Comparison of ENCODE assay signal across 14 cellular contexts in the genomic region with DNA sequence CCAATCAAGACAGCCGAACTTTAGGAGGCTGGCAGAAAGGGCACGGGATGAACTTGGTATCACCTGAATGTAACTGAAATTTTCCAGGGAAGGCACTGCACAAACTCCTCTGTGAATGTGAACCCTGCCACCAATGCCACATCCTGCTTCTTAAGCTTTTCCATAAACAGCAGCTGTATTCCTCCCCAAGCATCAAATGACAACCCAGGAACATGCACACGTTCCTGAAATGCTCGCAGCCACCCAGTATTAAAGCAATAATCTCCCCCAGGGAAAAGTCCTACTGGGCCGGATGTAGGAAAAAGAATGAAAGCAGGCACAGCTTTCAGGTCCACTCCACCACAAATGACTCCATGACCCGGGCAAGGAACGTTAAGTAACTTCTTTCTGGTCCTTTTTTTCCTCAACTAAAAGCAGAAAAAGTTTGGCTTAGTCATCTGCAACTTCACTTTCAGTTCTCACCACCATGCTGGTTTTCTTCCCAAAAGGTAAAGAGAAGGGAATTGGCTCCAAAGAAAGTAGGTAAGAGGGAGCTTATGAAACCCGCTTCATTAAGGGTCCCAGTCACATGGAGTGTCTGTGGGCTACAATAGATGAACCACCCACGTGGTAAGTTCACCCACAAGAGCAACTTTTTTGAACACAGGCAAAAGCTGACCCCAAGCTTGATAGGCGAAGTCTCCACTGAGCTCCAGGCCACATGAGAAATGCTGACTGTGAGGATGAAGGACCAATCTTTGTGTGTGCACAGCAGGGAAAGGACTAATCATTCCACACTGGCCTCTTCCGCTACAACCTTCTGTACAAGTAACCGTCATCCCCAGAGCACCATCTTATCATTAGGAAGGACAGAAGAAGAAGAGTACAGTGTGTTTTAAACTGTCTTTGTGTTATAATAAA.
DNase-seq lines count a peak whose midpoint lies in the region; ATAC-seq and TF ChIP-seq lines count a peak whose summit lies in the region.
"Had no signal": no experiment of that assay in that cellular context is flagged by ENCODE, and none has a peak within 500 bp of the region (broad histone marks: within the 10 kb centered on the region; RNA-seq: fewer than 3 reads in every experiment).

No MANE protein-coding gene starts in this region.

- 82 to 84% (median 83%) methylated on average over 12 of the region's 12 CpGs for WGBS in ovary, 3 donors

- peak overlapping the region; percentile 94 to 98 (median 97) for H3K27ac Mint-ChIP-seq in CD4-positive, CD25-positive, alpha-beta regulatory T cell
- peak overlapping the region; percentile 1; the same call in 1 of the 2 replicates for H3K27ac Mint-ChIP-seq in GM23338
- H3K27ac Mint-ChIP-seq in activated B cell treated with CpG ODN at 0.5 μM for 24 hours = peak overlapping the region; percentile 95
- H3K27ac Mint-ChIP-seq: progenitor cell of endocrine pancreas had no signal

- POLR2A ChIA-PET in activated B cell treated with CpG ODN at 0.5 μM for 24 hours (lab: Charles Lee) = interaction anchor here (1.0 to 3.7 kb wide), 5 partner anchors 12 to 31 kb away, joined by 3 to 31 read pairs (median 4); no protein-coding TSS in a partner anchor

- no peak for DNase-seq in CD4-positive, CD25-positive, alpha-beta regulatory T cell
- DNase-seq in GM23338 (ENCODE audit: low spot score) (no peak), activated B cell treated with CpG ODN at 0.5 μM for 24 hours (no peak), myocyte (ENCODE audit: low read depth) (peak; percentile 93), H7 (no peak), left lobe of liver (ENCODE audit: low spot score) (no peak), ovary (no peak)
- DNase-seq: central memory CD4-positive, alpha-beta T cell; Kasumi-1; NCI-H2171 treated with DMSO at 0.1 percent for 48 hours; stimulated activated CD4-positive, alpha-beta T cell treated with anti-CD3 and anti-CD28 coated beads, Interleukin-2, amount 100 ng/mL, for 24 hours; stimulated activated naive CD4-positive, alpha-beta T cell treated with Interleukin-2 at 50 U/mL for 16 hours had no signal

- H3K79me2 ChIP-seq in GM23338 (replicated peaks; ENCODE audit: insufficient read depth) = no peaks in the 10 kb centered on the region

- H3K4me2 ChIP-seq in GM23338 = peak overlapping the region; percentile 23; the same call in 1 of the 2 replicates

- no peaks in the 10 kb centered on the region for H3K9me3 Mint-ChIP-seq in CD4-positive, CD25-positive, alpha-beta regulatory T cell
- H3K9me3 Mint-ChIP-seq in GM23338 (peaks cover 3% of the 10 kb centered on the region; the same call in 1 of the 3 replicates), activated B cell treated with CpG ODN at 0.5 μM for 24 hours (no peaks in the 10 kb centered on the region)

- no peak overlapping the region for H2AFZ ChIP-seq in GM23338

- TF ChIP-seq CTCF in GM23338 (conservative IDR thresholded peaks at IDR 0.05; ENCODE audit: low read depth in 2 of 2) = no peak
- TF ChIP-seq CTCF in activated B cell treated with CpG ODN at 0.5 μM for 24 hours (IDR thresholded peaks at IDR 0.05) = no peak
- no peak for TF ChIP-seq CTCF in ovary (IDR thresholded peaks at IDR 0.05)

- no peaks in the 10 kb centered on the region for H3K36me3 ChIP-seq in CD4-positive, CD25-positive, alpha-beta regulatory T cell (ENCODE audit: control insufficient read depth, insufficient read depth, low read length)
- no peaks in the 10 kb centered on the region for H3K36me3 ChIP-seq in GM23338 (ENCODE audit: insufficient read depth)
- H3K36me3 ChIP-seq in H7 (replicated peaks; ENCODE audit: control insufficient read depth, insufficient read depth, low read length) = no peaks in the 10 kb centered on the region
- H3K36me3 ChIP-seq in ovary = no peaks in the 10 kb centered on the region

- peaks cover 67 to 98% (median 85%) of the 10 kb centered on the region in 4 donors for H3K4me1 Mint-ChIP-seq in CD4-positive, CD25-positive, alpha-beta regulatory T cell
- peaks cover 55% of the 10 kb centered on the region for H3K4me1 Mint-ChIP-seq in GM23338
- H3K4me1 Mint-ChIP-seq in activated B cell treated with CpG ODN at 0.5 μM for 24 hours = peaks cover 94% of the 10 kb centered on the region

- H3K9me2 ChIP-seq in GM23338 (ENCODE audit: insufficient read depth) = peaks cover 5% of the 10 kb centered on the region

- peaks cover 11% of the 10 kb centered on the region for H3K36me3 Mint-ChIP-seq in CD4-positive, CD25-positive, alpha-beta regulatory T cell
- peaks cover 7% of the 10 kb centered on the region; the same call in 2 of the 3 replicates for H3K36me3 Mint-ChIP-seq in GM23338 (ENCODE audit: low read depth)
- peaks cover 8% of the 10 kb centered on the region for H3K36me3 Mint-ChIP-seq in activated B cell treated with CpG ODN at 0.5 μM for 24 hours (ENCODE audit: low read depth)

- H3K4me3 ChIP-seq in CD4-positive, CD25-positive, alpha-beta regulatory T cell (ENCODE audit: low read depth, low read length) = peak overlapping the region; percentile 88
- H3K4me3 ChIP-seq in GM23338 (no peak overlapping the region), H7 (ENCODE audit: insufficient read depth, low read depth, low read length) (no peak overlapping the region), ovary (no peak overlapping the region)

- H4K20me1 ChIP-seq in GM23338 (replicated peaks; ENCODE audit: insufficient read depth) = no peaks in the 10 kb centered on the region

- TF ChIP-seq EP300 in ovary (IDR thresholded peaks at IDR 0.05) = no peak

- H3F3A ChIP-seq in GM23338 (replicated peaks; ENCODE audit: low read depth) = no peaks in the 10 kb centered on the region

- intact Hi-C loops in activated B cell treated with CpG ODN at 0.5 μM for 24 hours (cut with micrococcal nuclease) = loop anchor here (5.0 kb wide), 1 partner anchor 33 kb away; no protein-coding TSS in a partner anchor
- intact Hi-C loops in ovary (cut with DNase I) = no loop called here

- CTCF ChIA-PET in activated B cell treated with CpG ODN at 0.5 μM for 24 hours (lab: Charles Lee) = no interaction called here

- peak overlapping the region; percentile 94 for H3K27ac ChIP-seq in CD4-positive, CD25-positive, alpha-beta regulatory T cell (ENCODE audit: insufficient read depth, low read length, poor library complexity, severe bottlenecking)
- H3K27ac ChIP-seq in GM23338 (ENCODE audit: low read depth) (no peak overlapping the region), ovary (no peak overlapping the region)

- H3K9me3 ChIP-seq in CD4-positive, CD25-positive, alpha-beta regulatory T cell (ENCODE audit: control insufficient read depth in 2 of 2, low read length in 2 of 2) = no peaks in the 10 kb centered on the region
- no peaks in the 10 kb centered on the region for H3K9me3 ChIP-seq in ovary

- no peak for TF ChIP-seq POLR2A in ovary (IDR thresholded peaks at IDR 0.05)

- peak overlapping the region; percentile 82 to 97 (median 86) for H3K4me3 Mint-ChIP-seq in CD4-positive, CD25-positive, alpha-beta regulatory T cell
- H3K4me3 Mint-ChIP-seq in GM23338 = no peak overlapping the region
- H3K4me3 Mint-ChIP-seq in activated B cell treated with CpG ODN at 0.5 μM for 24 hours = peak overlapping the region; percentile 73

- H3K4me1 ChIP-seq in CD4-positive, CD25-positive, alpha-beta regulatory T cell (ENCODE audit: control insufficient read depth, insufficient read depth, low read length, poor library complexity, severe bottlenecking) = peaks cover 96% of the 10 kb centered on the region
- H3K4me1 ChIP-seq in GM23338 (ENCODE audit: insufficient read depth) (peaks cover 36% of the 10 kb centered on the region), ovary (ENCODE audit: insufficient read depth) (peaks cover 10% of the 10 kb centered on the region)

- no peak for ATAC-seq in CD4-positive, CD25-positive, alpha-beta regulatory T cell (ENCODE audit: low read depth in 2 of 2)
- ATAC-seq in GM23338 (no peak), activated B cell treated with CpG ODN at 0.5 μM for 24 hours (ENCODE audit: low read depth) (no peak), HG03135 (IDR thresholded peaks at IDR 0.05; ENCODE audit: unreplicated experiment) (no peak), left lobe of liver (no peak)

- no peaks in the 10 kb centered on the region for H3K27me3 ChIP-seq in CD4-positive, CD25-positive, alpha-beta regulatory T cell (ENCODE audit: control insufficient read depth, insufficient read depth, low read length)
- H3K27me3 ChIP-seq in GM23338 (ENCODE audit: insufficient read depth) (no peaks in the 10 kb centered on the region), H7 (ENCODE audit: control insufficient read depth, insufficient read depth, low read length) (no peaks in the 10 kb centered on the region), ovary (no peaks in the 10 kb centered on the region)

- H3K27me3 Mint-ChIP-seq in CD4-positive, CD25-positive, alpha-beta regulatory T cell = no peaks in the 10 kb centered on the region
- H3K27me3 Mint-ChIP-seq in GM23338 (ENCODE audit: insufficient read depth, low read depth, poor library complexity) = no peaks in the 10 kb centered on the region
- no peaks in the 10 kb centered on the region for H3K27me3 Mint-ChIP-seq in activated B cell treated with CpG ODN at 0.5 μM for 24 hours

TF ChIP-seq in GM23338, 12 proteins besides CTCF, POLR2A, EP300 and RAD21 (continues in another document):
- no peak for TF ChIP-seq STAT1 (IDR thresholded peaks at IDR 0.05; ENCODE audit: unreplicated experiment)
- TF ChIP-seq, protein P1, sequence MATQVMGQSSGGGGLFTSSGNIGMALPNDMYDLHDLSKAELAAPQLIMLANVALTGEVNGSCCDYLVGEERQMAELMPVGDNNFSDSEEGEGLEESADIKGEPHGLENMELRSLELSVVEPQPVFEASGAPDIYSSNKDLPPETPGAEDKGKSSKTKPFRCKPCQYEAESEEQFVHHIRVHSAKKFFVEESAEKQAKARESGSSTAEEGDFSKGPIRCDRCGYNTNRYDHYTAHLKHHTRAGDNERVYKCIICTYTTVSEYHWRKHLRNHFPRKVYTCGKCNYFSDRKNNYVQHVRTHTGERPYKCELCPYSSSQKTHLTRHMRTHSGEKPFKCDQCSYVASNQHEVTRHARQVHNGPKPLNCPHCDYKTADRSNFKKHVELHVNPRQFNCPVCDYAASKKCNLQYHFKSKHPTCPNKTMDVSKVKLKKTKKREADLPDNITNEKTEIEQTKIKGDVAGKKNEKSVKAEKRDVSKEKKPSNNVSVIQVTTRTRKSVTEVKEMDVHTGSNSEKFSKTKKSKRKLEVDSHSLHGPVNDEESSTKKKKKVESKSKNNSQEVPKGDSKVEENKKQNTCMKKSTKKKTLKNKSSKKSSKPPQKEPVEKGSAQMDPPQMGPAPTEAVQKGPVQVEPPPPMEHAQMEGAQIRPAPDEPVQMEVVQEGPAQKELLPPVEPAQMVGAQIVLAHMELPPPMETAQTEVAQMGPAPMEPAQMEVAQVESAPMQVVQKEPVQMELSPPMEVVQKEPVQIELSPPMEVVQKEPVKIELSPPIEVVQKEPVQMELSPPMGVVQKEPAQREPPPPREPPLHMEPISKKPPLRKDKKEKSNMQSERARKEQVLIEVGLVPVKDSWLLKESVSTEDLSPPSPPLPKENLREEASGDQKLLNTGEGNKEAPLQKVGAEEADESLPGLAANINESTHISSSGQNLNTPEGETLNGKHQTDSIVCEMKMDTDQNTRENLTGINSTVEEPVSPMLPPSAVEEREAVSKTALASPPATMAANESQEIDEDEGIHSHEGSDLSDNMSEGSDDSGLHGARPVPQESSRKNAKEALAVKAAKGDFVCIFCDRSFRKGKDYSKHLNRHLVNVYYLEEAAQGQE (IDR thresholded peaks at IDR 0.05; ENCODE audit: unreplicated experiment) = no peak
- no peak for TF ChIP-seq ZNF114 (CRISPR knock-in tag; IDR thresholded peaks at IDR 0.05)
- no peak for TF ChIP-seq CREB1 (CRISPR knock-in tag; IDR thresholded peaks at IDR 0.05; ENCODE audit: low read depth)

Comparison
In these comparisons a context has a peak if more than half of its experiments do, and no peak if none do; other contexts are left out.
1. H3K27ac Mint-ChIP-seq: peak in every context shown above with its lines; median percentile 97 in CD4-positive, CD25-positive, alpha-beta regulatory T cell; 95 in activated B cell treated with CpG ODN at 0.5 μM for 24 hours; 1 in GM23338.